In the genomic region with DNA sequence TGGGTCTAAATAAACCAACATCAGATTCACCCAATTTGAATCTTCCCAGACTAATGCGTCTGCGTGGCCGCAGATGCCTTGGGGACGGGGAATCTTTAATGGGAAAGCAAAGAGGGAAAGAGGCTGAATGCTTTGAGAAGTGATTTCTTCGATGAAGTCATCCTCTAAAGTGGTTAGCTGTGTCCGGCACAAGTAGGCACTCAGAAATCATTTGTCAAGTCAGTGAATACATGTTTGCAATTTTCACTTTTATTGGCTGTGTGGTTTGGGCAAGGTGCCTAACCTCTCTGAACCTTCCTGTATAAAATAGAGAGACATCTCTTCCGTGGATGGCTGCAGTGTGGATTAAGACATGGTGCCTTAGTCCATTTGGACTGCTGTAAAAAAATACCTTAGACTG, we compare ENCODE assay signal across 25 cellular contexts. TPM values are rescaled to one million over a fixed set of nuclear protein-coding genes. Genes with fewer than 3 reads are reported as not detected.
"Had no signal": no experiment of that assay in that cellular context is flagged by ENCODE, and none has a peak within 500 bp of the region (broad histone marks: within the 10 kb centered on the region; RNA-seq: fewer than 3 reads in every experiment).

No MANE protein-coding gene starts in this region.

- ATAC-seq: esophagus mucosa, heart left ventricle, left colon, pancreas, right cardiac atrium had no signal

- H3K27ac ChIP-seq: coronary artery, heart left ventricle, pancreas, stomach, thoracic aorta, transverse colon had no signal

- H3K9me3 Mint-ChIP-seq: naive B cell had no signal

- DNase-seq: effector CD4-positive, alpha-beta T cell; heart left ventricle; hippocampal formation; left colon; mesendoderm; naive B cell; nucleus accumbens; pancreas; right cardiac atrium; small intestine; stimulated activated CD4-positive, alpha-beta T cell treated with anti-CD3 and anti-CD28 coated beads, Interleukin-12 subunit alpha, Interleukin-12 subunit beta, amount 100 ng/mL, for 4 hours; stimulated activated naive CD4-positive, alpha-beta T cell; stomach; substantia nigra; transverse colon had no signal

- H3K4me3 Mint-ChIP-seq: naive B cell had no signal

- H3K27ac Mint-ChIP-seq: progenitor cell of endocrine pancreas had no signal

- H3K4me1 ChIP-seq: heart left ventricle, pancreas, stomach, transverse colon had no signal

- H3K36me3 ChIP-seq: heart left ventricle, pancreas, stomach, thoracic aorta, transverse colon had no signal

- H3K36me3 Mint-ChIP-seq: naive B cell had no signal

- H3K9me3 ChIP-seq: heart left ventricle, pancreas, stomach, thoracic aorta, transverse colon had no signal

- H3K4me3 ChIP-seq: coronary artery, heart left ventricle, pancreas, stomach, thoracic aorta, transverse colon had no signal

RNA-seq across cellular contexts. Expression of a gene that starts 21.2 kb away (rescaled TPM):
- total RNA-seq: dermis microvascular lymphatic vessel endothelial cell, esophagus mucosa, fibroblast of lung, frontal cortex, heart left ventricle, kidney epithelial cell, left colon, lung microvascular endothelial cell, pancreas, progenitor cell of endocrine pancreas, right cardiac atrium, stomach, thoracic aorta had no signal
- polyA plus RNA-seq: fibroblast of lung, heart left ventricle, neural cell, right cardiac atrium, small intestine had no signal
